ENCODE assay signal across 8 cellular contexts in genomic region chr1:68231627-68232303, GRCh38. TPM values are rescaled to one million over a fixed set of nuclear protein-coding genes. Genes with fewer than 3 reads are reported as not detected.
DNase-seq lines count a peak whose midpoint lies in the region; ATAC-seq and TF ChIP-seq lines count a peak whose summit lies in the region.

No MANE protein-coding gene starts in this region.

- H3K9me3 Mint-ChIP-seq in CD8-positive, alpha-beta T cell: no peaks in the 10 kb centered on the region

- H3K9me3 ChIP-seq in CD8-positive, alpha-beta T cell (ENCODE audit: low read length): no peaks in the 10 kb centered on the region
- no peaks in the 10 kb centered on the region for H3K9me3 ChIP-seq in MG63

- no peak overlapping the region for H3K27ac ChIP-seq in CD8-positive, alpha-beta T cell (ENCODE audit: low read depth, low read length)

- H3K4me3 ChIP-seq in CD8-positive, alpha-beta T cell (ENCODE audit: low read depth, low read length): peak overlapping the region; percentile 19
- H3K4me3 ChIP-seq in MG63 (peak overlapping the region; percentile 76), astrocyte of the spinal cord (ENCODE audit: low read depth, low read length) (peak overlapping the region; percentile 87), iPS-11a (ENCODE audit: low read depth, low read length) (peak overlapping the region; percentile 76)

- no peak for TF ChIP-seq CTCF in CD8-positive, alpha-beta T cell (IDR thresholded peaks at IDR 0.05)
- no peak for TF ChIP-seq CTCF in astrocyte of the spinal cord (IDR thresholded peaks at IDR 0.05; ENCODE audit: low read depth, low read length)

- DNase-seq in CD8-positive, alpha-beta T cell: no peak
- DNase-seq in MG63 (peak; percentile 66), astrocyte of the spinal cord (ENCODE audit: low read depth, low spot score) (peak; percentile 85), sciatic nerve (ENCODE audit: low spot score) (peak; percentile 70), Kasumi-1 (lab: John Stamatoyannopoulos, UW) (no peak)

- no peak for ATAC-seq in CD8-positive, alpha-beta T cell
- ATAC-seq in sciatic nerve (peak; percentile 77), HG03521 (IDR thresholded peaks at IDR 0.05; ENCODE audit: unreplicated experiment) (no peak), HG03378 (IDR thresholded peaks at IDR 0.05; ENCODE audit: unreplicated experiment) (no peak)

- no peaks in the 10 kb centered on the region for H3K36me3 Mint-ChIP-seq in CD8-positive, alpha-beta T cell

- no peaks in the 10 kb centered on the region for H3K36me3 ChIP-seq in CD8-positive, alpha-beta T cell (ENCODE audit: insufficient read depth, low read length)
- H3K36me3 ChIP-seq in MG63: no peaks in the 10 kb centered on the region

- intact Hi-C loops in CD8-positive, alpha-beta T cell (cut with DNase I, micrococcal nuclease): no loop called here
- intact Hi-C loops in sciatic nerve (cut with DNase I): no loop called here

- in situ Hi-C loops in astrocyte of the spinal cord (cut with HindIII; ENCODE audit: low sequenced_read_pairs): no loop called here

- peak overlapping the region; percentile 35 for H3K4me3 Mint-ChIP-seq in CD8-positive, alpha-beta T cell

- peaks cover 37% of the 10 kb centered on the region for H3K27me3 Mint-ChIP-seq in CD8-positive, alpha-beta T cell (ENCODE audit: low read depth)

- H3K27ac Mint-ChIP-seq in CD8-positive, alpha-beta T cell: no peak overlapping the region

- CTCF ChIA-PET in CD8-positive, alpha-beta T cell (lab: Charles Lee): no interaction called here

- POLR2A ChIA-PET in CD8-positive, alpha-beta T cell (lab: Charles Lee): interaction anchor here (0.6 kb wide), 1 partner anchor 19 kb away, joined by 4 read pairs; no protein-coding TSS in a partner anchor

- no peaks in the 10 kb centered on the region for H3K4me1 ChIP-seq in CD8-positive, alpha-beta T cell (ENCODE audit: insufficient read depth, low read length)

- H3K27me3 ChIP-seq in CD8-positive, alpha-beta T cell (ENCODE audit: insufficient read depth, low read length): peaks cover 4% of the 10 kb centered on the region
- no peaks in the 10 kb centered on the region for H3K27me3 ChIP-seq in MG63

- peaks cover 10% of the 10 kb centered on the region for H3K4me1 Mint-ChIP-seq in CD8-positive, alpha-beta T cell (ENCODE audit: low read depth)

RNA-seq across cellular contexts. Expression of gene WLS, which starts 0.6 kb away (rescaled TPM):
- not detected for total RNA-seq in CD8-positive, alpha-beta T cell
- total RNA-seq in MG63 (2014; rRNA removed; shearing (Covaris generic); ENCODE audit: low replicate concordance): 25.4 and 32.4 TPM in 2 replicates
- total RNA-seq in sciatic nerve: 81.9 TPM

Comparison
In these comparisons a context has a peak if more than half of its experiments do, and no peak if none do; other contexts are left out.
1. DNase-seq: peak in MG63 (single experiment), astrocyte of the spinal cord (single experiment) and sciatic nerve (single experiment); none in CD8-positive, alpha-beta T cell (0 of 7) and Kasumi-1 (0 of 2).
2. H3K4me3 ChIP-seq: peak in every context shown above with its lines; median percentile 87 in astrocyte of the spinal cord; 76 in MG63; 76 in iPS-11a; 19 in CD8-positive, alpha-beta T cell.
3. RNA of gene WLS, which starts 0.6 kb away (total RNA-seq): 81.9 TPM in sciatic nerve (single experiment) and 25.4 to 32.4 TPM in MG63; not detected in CD8-positive, alpha-beta T cell; every median in the first group is over 10 times any median in the second.